In the genomic region with DNA sequence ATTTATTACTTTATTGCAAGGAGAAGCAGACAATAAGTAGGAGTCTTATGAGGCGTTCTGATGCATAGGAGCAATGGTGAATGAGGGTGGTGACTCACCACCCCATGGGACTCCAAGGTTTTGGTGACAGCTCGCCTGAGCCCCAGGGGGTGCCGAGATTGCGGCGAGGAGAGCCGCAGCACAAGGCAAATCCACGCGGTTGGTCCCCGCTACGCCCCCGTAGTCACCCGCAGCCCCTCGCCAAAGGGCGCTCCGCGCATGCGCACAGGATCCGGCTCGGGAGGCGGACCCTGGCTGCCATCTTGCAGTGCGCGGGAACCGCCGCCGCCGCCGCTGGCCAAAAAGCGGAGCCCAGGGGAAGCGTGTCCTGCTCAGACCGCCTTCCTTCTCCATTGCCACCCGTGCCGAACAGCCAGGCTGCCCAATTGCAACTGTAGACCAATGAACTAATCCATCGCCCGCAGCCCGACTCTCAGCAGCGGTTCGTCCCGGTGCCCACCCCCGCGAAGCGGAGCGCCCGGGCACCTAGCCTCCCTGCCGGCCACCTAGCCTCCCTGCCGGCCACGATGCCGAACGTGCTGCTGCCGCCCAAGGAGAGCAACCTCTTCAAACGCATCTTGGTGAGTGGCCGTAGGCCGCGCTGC, we compare ENCODE assay signal across 1 cellular context.
TF ChIP-seq lines count a peak whose summit lies in the region.

Gene NAA16, plus strand, starts transcription at position 305 of the 644 bp plus-strand sequence. Its CDS starts 262 bp downstream, at position 567.

TF ChIP-seq in HEK293, 187 proteins besides CTCF, POLR2A, EP300 and RAD21 (continued from another document):
- TF ChIP-seq ZNF148 (tag by site-specific recombination; IDR thresholded peaks at IDR 0.05; ENCODE audit: borderline replicate concordance) (no peak), ZNF133 (tag by site-specific recombination; IDR thresholded peaks at IDR 0.05) (no peak), ZNF561 (tag by site-specific recombination; IDR thresholded peaks at IDR 0.05; ENCODE audit: borderline replicate concordance) (peak; percentile 88; the same call in 1 of the 2 replicates), ZNF621 (tag by site-specific recombination; IDR thresholded peaks at IDR 0.05) (no peak), ZNF175 (tag by site-specific recombination; IDR thresholded peaks at IDR 0.05) (no peak), ZNF629 (tag by site-specific recombination; IDR thresholded peaks at IDR 0.05) (peak; percentile 81), ZNF146 (tag by site-specific recombination; IDR thresholded peaks at IDR 0.05) (no peak; the same call in none of the 2 replicates), ZNF596 (tag by site-specific recombination; IDR thresholded peaks at IDR 0.05) (no peak)
- TF ChIP-seq, protein P1, sequence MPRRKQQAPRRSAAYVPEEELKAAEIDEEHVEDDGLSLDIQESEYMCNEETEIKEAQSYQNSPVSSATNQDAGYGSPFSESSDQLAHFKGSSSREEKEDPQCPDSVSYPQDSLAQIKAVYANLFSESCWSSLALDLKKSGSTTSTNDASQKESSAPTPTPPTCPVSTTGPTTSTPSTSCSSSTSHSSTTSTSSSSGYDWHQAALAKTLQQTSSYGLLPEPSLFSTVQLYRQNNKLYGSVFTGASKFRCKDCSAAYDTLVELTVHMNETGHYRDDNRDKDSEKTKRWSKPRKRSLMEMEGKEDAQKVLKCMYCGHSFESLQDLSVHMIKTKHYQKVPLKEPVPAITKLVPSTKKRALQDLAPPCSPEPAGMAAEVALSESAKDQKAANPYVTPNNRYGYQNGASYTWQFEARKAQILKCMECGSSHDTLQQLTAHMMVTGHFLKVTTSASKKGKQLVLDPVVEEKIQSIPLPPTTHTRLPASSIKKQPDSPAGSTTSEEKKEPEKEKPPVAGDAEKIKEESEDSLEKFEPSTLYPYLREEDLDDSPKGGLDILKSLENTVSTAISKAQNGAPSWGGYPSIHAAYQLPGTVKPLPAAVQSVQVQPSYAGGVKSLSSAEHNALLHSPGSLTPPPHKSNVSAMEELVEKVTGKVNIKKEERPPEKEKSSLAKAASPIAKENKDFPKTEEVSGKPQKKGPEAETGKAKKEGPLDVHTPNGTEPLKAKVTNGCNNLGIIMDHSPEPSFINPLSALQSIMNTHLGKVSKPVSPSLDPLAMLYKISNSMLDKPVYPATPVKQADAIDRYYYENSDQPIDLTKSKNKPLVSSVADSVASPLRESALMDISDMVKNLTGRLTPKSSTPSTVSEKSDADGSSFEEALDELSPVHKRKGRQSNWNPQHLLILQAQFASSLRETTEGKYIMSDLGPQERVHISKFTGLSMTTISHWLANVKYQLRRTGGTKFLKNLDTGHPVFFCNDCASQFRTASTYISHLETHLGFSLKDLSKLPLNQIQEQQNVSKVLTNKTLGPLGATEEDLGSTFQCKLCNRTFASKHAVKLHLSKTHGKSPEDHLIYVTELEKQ (tag by site-specific recombination; IDR thresholded peaks at IDR 0.05; ENCODE audit: borderline replicate concordance), result peak; percentile 67; the same call in 1 of the 2 replicates
